ENCODE assay signal across 8 cellular contexts in the genomic region with DNA sequence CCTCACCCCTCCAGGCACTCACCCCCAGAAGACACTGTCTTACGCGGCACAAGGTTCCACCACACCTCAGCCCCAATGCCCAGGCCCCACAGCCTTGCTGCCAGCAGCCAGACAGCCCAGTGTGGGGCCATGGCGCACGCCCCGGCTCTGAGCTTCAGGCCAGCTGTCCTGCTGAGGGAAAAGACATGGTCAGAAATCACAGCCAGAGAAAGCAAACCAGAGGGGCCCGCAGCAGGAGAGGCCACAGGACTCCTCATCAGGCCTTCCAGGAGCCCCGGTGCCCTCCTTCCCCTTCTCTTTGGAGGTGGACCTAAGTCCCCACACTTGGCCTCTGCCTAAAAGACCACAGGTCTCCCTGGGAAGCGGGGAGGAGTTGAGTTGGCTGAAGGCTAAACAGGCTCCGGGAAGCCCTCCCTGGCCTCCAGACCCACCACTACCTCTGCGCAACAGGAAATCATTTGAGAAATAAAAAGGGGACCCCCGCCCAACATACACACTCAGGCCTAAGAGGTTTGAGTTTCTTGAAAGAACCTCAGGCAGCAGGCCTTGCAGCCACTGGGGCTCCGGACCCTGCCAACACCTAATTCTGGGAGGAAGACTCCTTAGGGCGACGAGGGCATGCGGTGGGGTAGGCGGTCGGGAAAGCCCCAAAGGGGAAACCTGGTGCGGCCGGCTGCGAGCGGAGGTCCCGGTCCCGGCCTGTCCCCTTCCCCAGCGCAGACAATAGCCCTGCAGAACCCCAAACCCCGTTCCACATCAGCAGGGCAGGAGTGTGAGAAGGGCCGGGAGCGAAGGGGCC. TPM values are rescaled to one million over a fixed set of nuclear protein-coding genes. Genes with fewer than 3 reads are reported as not detected.
DNase-seq lines count a peak whose midpoint lies in the region; ATAC-seq and TF ChIP-seq lines count a peak whose summit lies in the region.

No MANE protein-coding gene starts in this region.

- H3F3A ChIP-seq in GM23248 (ENCODE audit: insufficient read depth), result no peaks in the 10 kb centered on the region

- TF ChIP-seq CTCF in WI38 (IDR thresholded peaks at IDR 0.05; ENCODE audit: low read depth, low read length) (no peak), fibroblast of lung (conservative IDR thresholded peaks at IDR 0.05 in 1 of 2, IDR thresholded peaks at IDR 0.05 in 1 of 2; ENCODE audit: low read depth in 1 of 2, low read length in 2 of 2) (no peak), psoas muscle (IDR thresholded peaks at IDR 0.05) (no peak)

- H2AFZ ChIP-seq in GM23248, result peak overlapping the region; percentile 78
- no peak overlapping the region for H2AFZ ChIP-seq in fibroblast of lung (ENCODE audit: low read length)

- H3K36me3 ChIP-seq in BLaER1 (peaks cover 44% of the 10 kb centered on the region), GM23248 (ENCODE audit: low read depth) (peaks cover 6% of the 10 kb centered on the region; the same call in 1 of the 2 replicates), fibroblast of lung (ENCODE audit: control insufficient read depth, insufficient read depth, low read length) (peaks cover 29% of the 10 kb centered on the region), psoas muscle (ENCODE audit: insufficient read depth in 1 of 2, low read depth in 1 of 2) (peaks cover 0 to 44% of the 10 kb centered on the region in 2 donors)

- DNase-seq in GM23248, result peak; percentile 63
- DNase-seq in fibroblast of lung (ENCODE audit: low read depth in 2 of 2), result peak in 1 of 2 donors; percentile 28
- DNase-seq in psoas muscle, result no peak
- no peak for DNase-seq in H4 (ENCODE audit: low spot score)
- no peak for DNase-seq in central memory CD4-positive, alpha-beta T cell
- DNase-seq in DMS114 treated with DMSO at 0.1 percent for 48 hours (lab: John Stamatoyannopoulos, UW; ENCODE audit: unreplicated experiment), result no peak

- H3K4me1 ChIP-seq in BLaER1 (peaks cover 62% of the 10 kb centered on the region), GM23248 (ENCODE audit: insufficient read depth) (peaks cover 7% of the 10 kb centered on the region), fibroblast of lung (ENCODE audit: control insufficient read depth, extremely low read depth, insufficient read depth, low read length) (peaks cover 13% of the 10 kb centered on the region), psoas muscle (peaks cover 11% of the 10 kb centered on the region)

- peak in 1 of 4 donors; percentile 0 for ATAC-seq in psoas muscle

- no peaks in the 10 kb centered on the region for H3K9me3 ChIP-seq in BLaER1
- no peaks in the 10 kb centered on the region for H3K9me3 ChIP-seq in GM23248 (ENCODE audit: low read depth)
- H3K9me3 ChIP-seq in fibroblast of lung (ENCODE audit: control insufficient read depth, insufficient read depth, low read depth, low read length), result no peaks in the 10 kb centered on the region
- H3K9me3 ChIP-seq in psoas muscle, result no peaks in the 10 kb centered on the region

- peak overlapping the region; percentile 99 for H3K9ac ChIP-seq in BLaER1
- H3K9ac ChIP-seq in GM23248, result peak overlapping the region; percentile 95
- H3K9ac ChIP-seq in fibroblast of lung (ENCODE audit: insufficient read depth, low read length), result peak overlapping the region; percentile 66

- no peaks in the 10 kb centered on the region for H3K9me2 ChIP-seq in GM23248 (ENCODE audit: insufficient read depth)

- WGBS in GM23248 (ENCODE audit: low coverage in 1 of 2, low lambda C conversion rate in 2 of 2, missing lambda C conversion rate in 2 of 2), 2 experiments, result 5 to 6% methylated on average over 25 to 27 of the region's 27 CpGs
- 43 to 50% (median 46%) methylated on average over 26 to 27 of the region's 27 CpGs for WGBS in psoas muscle, 3 donors

- H3K27me3 ChIP-seq in BLaER1, result no peaks in the 10 kb centered on the region
- no peaks in the 10 kb centered on the region for H3K27me3 ChIP-seq in GM23248 (replicated peaks; ENCODE audit: insufficient read depth)
- H3K27me3 ChIP-seq in fibroblast of lung (ENCODE audit: control insufficient read depth, insufficient read depth, low read length), result peaks cover 2% of the 10 kb centered on the region
- H3K27me3 ChIP-seq in psoas muscle (ENCODE audit: insufficient read depth in 3 of 3, low read length in 2 of 3), result no peaks in the 10 kb centered on the region

- peak overlapping the region; percentile 98 for H3K4me3 ChIP-seq in BLaER1
- peak overlapping the region; percentile 86 for H3K4me3 ChIP-seq in GM23248
- peak overlapping the region; percentile 87 for H3K4me3 ChIP-seq in WI38 (ENCODE audit: low read depth, low read length)
- peak overlapping the region; percentile 41 to 91 (median 74) for H3K4me3 ChIP-seq in fibroblast of lung (replicated peaks in 1 of 4; ENCODE audit: control extremely low read depth in 1 of 4, insufficient read depth in 1 of 4, low read depth in 3 of 4, low read length in 4 of 4)
- H3K4me3 ChIP-seq in psoas muscle, result peak overlapping the region; percentile 92

- intact Hi-C loops in psoas muscle (cut with DNase I), result no loop called here

- H4K20me1 ChIP-seq in BLaER1, result peaks cover 54% of the 10 kb centered on the region
- H4K20me1 ChIP-seq in GM23248 (ENCODE audit: insufficient read depth), result no peaks in the 10 kb centered on the region
- H4K20me1 ChIP-seq in fibroblast of lung (ENCODE audit: control insufficient read depth, extremely low read depth, insufficient read depth, low read length), result no peaks in the 10 kb centered on the region

- H3K79me2 ChIP-seq in GM23248 (ENCODE audit: insufficient read depth), result peaks cover 35% of the 10 kb centered on the region
- peaks cover 31% of the 10 kb centered on the region for H3K79me2 ChIP-seq in fibroblast of lung (ENCODE audit: control insufficient read depth, insufficient read depth, low read length)

- H3K4me2 ChIP-seq in BLaER1 (peak overlapping the region; percentile 99), GM23248 (ENCODE audit: unreplicated experiment) (peak overlapping the region; percentile 99), fibroblast of lung (ENCODE audit: extremely low read depth, insufficient read depth, low read length) (peak overlapping the region; percentile 98)

- in situ Hi-C loops in GM23248 (cut with MboI), result loop anchor here (25.0 kb wide), 1 partner anchor 244 kb away; the partner anchor contains the start of gene ANKRD36

- peak overlapping the region; percentile 99 for H3K27ac ChIP-seq in BLaER1
- H3K27ac ChIP-seq in GM23248, result peak overlapping the region; percentile 75
- peak overlapping the region; percentile 77 for H3K27ac ChIP-seq in fibroblast of lung (ENCODE audit: insufficient read depth, low read length)
- peak overlapping the region; percentile 86 for H3K27ac ChIP-seq in psoas muscle

RNA-seq across cellular contexts. Expression of gene SEMA4C, which starts 1.9 kb away (rescaled TPM):
- total RNA-seq in GM23248 (2014; rRNA removed; shearing (Covaris generic)), result 21.0 and 24.3 TPM in 2 replicates
- polyA plus RNA-seq in GM23248 (2016; fragmentation: Nextera tagmentation; extraction: Ambion mirVana) (5.1 and 5.5 TPM in 2 replicates), fibroblast of lung (9.4 and 12.7 TPM in 2 replicates), psoas muscle (1 to 10 TPM; 4.1 to 8.3 (median 6.0) TPM)
- total RNA-seq in fibroblast of lung (17.5 and 19.8 TPM in 2 replicates), psoas muscle (10 to 100 TPM in 3 of 4 donors, 1 to 10 TPM in 1; 9.5 to 10.8 (median 10.2) TPM)
- polyA plus RNA-seq in fibroblast of lung (2012), result 12.4 and 14.3 TPM in 2 replicates
- 31.1 and 61.9 TPM in 2 replicates for polyA minus RNA-seq in fibroblast of lung (ENCODE audit: low replicate concordance)
- 15.9 and 18.0 TPM in 2 replicates for total RNA-seq in H4 (2014; rRNA removed; shearing (Covaris generic))

RNA-seq across cellular contexts. Expression of gene ANKRD39, which starts 10.1 kb away (rescaled TPM):
- 5.3 and 10.9 TPM in 2 replicates for total RNA-seq in GM23248 (2014; rRNA removed; shearing (Covaris generic))
- polyA plus RNA-seq in GM23248 (2016; fragmentation: Nextera tagmentation; extraction: Ambion mirVana), result 12.3 and 14.4 TPM in 2 replicates
- 4.6 and 5.3 TPM in 2 replicates for total RNA-seq in fibroblast of lung
- polyA plus RNA-seq in fibroblast of lung, result 5.8 and 7.1 TPM in 2 replicates
- 10.8 and 17.6 TPM in 2 replicates for polyA plus RNA-seq in fibroblast of lung (2012)
- polyA minus RNA-seq in fibroblast of lung (ENCODE audit: low replicate concordance), result 6.5 and 14.2 TPM in 2 replicates
- 100 to 1,000 TPM in 1 of 4 donors, 10 to 100 TPM in 3; 53.3 to 101 (median 78.7) TPM for total RNA-seq in psoas muscle
- polyA plus RNA-seq in psoas muscle, result 10 to 100 TPM; 19.2 to 34.0 (median 26.2) TPM
- total RNA-seq in H4 (2014; rRNA removed; shearing (Covaris generic)), result 11.0 and 17.7 TPM in 2 replicates

RNA-seq across cellular contexts. Expression of gene ANKRD23, which starts 24.1 kb away (rescaled TPM):
- total RNA-seq in GM23248 (2014; rRNA removed; shearing (Covaris generic)), result 0.76 and 1.1 TPM in 2 replicates
- 0.95 and 1.4 TPM in 2 replicates for polyA plus RNA-seq in GM23248 (2016; fragmentation: Nextera tagmentation; extraction: Ambion mirVana)
- total RNA-seq in fibroblast of lung, result 1.0 and 1.3 TPM in 2 replicates
- polyA plus RNA-seq in fibroblast of lung, result 0.41 and 0.70 TPM in 2 replicates
- 0.58 and 0.73 TPM in 2 replicates for polyA plus RNA-seq in fibroblast of lung (2012)
- 0.30 and 2.1 TPM in 2 replicates for polyA minus RNA-seq in fibroblast of lung (ENCODE audit: low replicate concordance)
- total RNA-seq in psoas muscle, result 1,000 to 10,000 TPM in 2 of 4 donors, 100 to 1,000 TPM in 2; 788 to 1,374 (median 978) TPM
- 100 to 1,000 TPM; 256 to 608 (median 529) TPM for polyA plus RNA-seq in psoas muscle
- total RNA-seq in H4 (2014; rRNA removed; shearing (Covaris generic)), result 0.55 and 0.58 TPM in 2 replicates

RNA-seq across cellular contexts. Expression of gene CNNM3, which starts 51.9 kb away (rescaled TPM):
- 5.0 and 5.2 TPM in 2 replicates for total RNA-seq in GM23248 (2014; rRNA removed; shearing (Covaris generic))
- 0.94 and 0.98 TPM in 2 replicates for polyA plus RNA-seq in GM23248 (2016; fragmentation: Nextera tagmentation; extraction: Ambion mirVana)
- 9.9 and 13.1 TPM in 2 replicates for total RNA-seq in fibroblast of lung
- polyA plus RNA-seq in fibroblast of lung, result 4.3 and 5.5 TPM in 2 replicates
- 5.5 and 7.3 TPM in 2 replicates for polyA plus RNA-seq in fibroblast of lung (2012)
- polyA minus RNA-seq in fibroblast of lung (ENCODE audit: low replicate concordance), result 23.9 and 24.4 TPM in 2 replicates
- 10 to 100 TPM in 3 of 4 donors, 1 to 10 TPM in 1; 7.2 to 12.6 (median 10.9) TPM for total RNA-seq in psoas muscle
- 1 to 10 TPM; 4.2 to 7.7 (median 6.4) TPM for polyA plus RNA-seq in psoas muscle
- total RNA-seq in H4 (2014; rRNA removed; shearing (Covaris generic)), result 3.4 and 3.5 TPM in 2 replicates

Comparison
In these comparisons a context has a peak if more than half of its experiments do, and no peak if none do; other contexts are left out.
1. RNA of gene ANKRD23, which starts 24.1 kb away (total RNA-seq): 788 to 1,374 TPM in psoas muscle; 1.0 to 1.3 TPM in fibroblast of lung, 0.76 to 1.1 TPM in GM23248 and 0.55 to 0.58 TPM in H4; every median in the first group is over 100 times any median in the second.
2. Peak in every context shown above with its lines, with median percentiles within 50 percentile points of each other: H3K27ac ChIP-seq, H3K4me2 ChIP-seq, H3K4me3 ChIP-seq and H3K9ac ChIP-seq.